ENCODE assay signal across 8 cellular contexts in genomic region chr3:8938021-8938420, GRCh38. TPM values are rescaled to one million over a fixed set of nuclear protein-coding genes. Genes with fewer than 3 reads are reported as not detected.
A peak's percentile ranks its signal among the peaks of the same experiment; 100 is the strongest.
DNase-seq lines count a peak whose midpoint lies in the region; ATAC-seq and TF ChIP-seq lines count a peak whose summit lies in the region.

No MANE protein-coding gene starts in this region.

- H3K27ac Mint-ChIP-seq in CD14-positive monocyte, result peak overlapping the region in 1 of 7 donors; percentile 7

- ATAC-seq in GM21529 (IDR thresholded peaks at IDR 0.05; ENCODE audit: unreplicated experiment) (no peak), HG02840 (IDR thresholded peaks at IDR 0.05; ENCODE audit: low FRiP score, unreplicated experiment) (no peak)

- H3K9me3 Mint-ChIP-seq in CD14-positive monocyte, result peaks cover 0 to 5% (median 0%) of the 10 kb centered on the region in 7 donors

- peaks cover 88% of the 10 kb centered on the region for H3K36me3 ChIP-seq in SJCRH30

- no peaks in the 10 kb centered on the region for H3K27me3 ChIP-seq in SJCRH30

- DNase-seq in CD14-positive monocyte (ENCODE audit: low spot score) (no peak), H4 (ENCODE audit: low spot score) (peak; percentile 19), SJCRH30 (peak in 1 of 2 experiments; percentile 56), glomerular visceral epithelial cell (ENCODE audit: extremely low spot score) (peak; percentile 34), NCI-H446 treated with DMSO at 0.1 percent for 48 hours (lab: John Stamatoyannopoulos, UW) (no peak)
- DNase-seq in stimulated activated CD4-positive, alpha-beta T cell treated with anti-CD3 and anti-CD28 coated beads, Interleukin-4, amount 100 ng/mL, for 1 hour, result no peak

- H3K4me3 Mint-ChIP-seq in CD14-positive monocyte, result no peak overlapping the region

- no peak overlapping the region for H3K4me3 ChIP-seq in SJCRH30

- peaks cover 51 to 59% of the 10 kb centered on the region in 2 donors for H3K36me3 Mint-ChIP-seq in CD14-positive monocyte

- H3K27ac ChIP-seq in SJCRH30, result peak overlapping the region; percentile 85

- H3K4me1 ChIP-seq in SJCRH30, result peaks cover 32% of the 10 kb centered on the region

- no peaks in the 10 kb centered on the region for H3K27me3 Mint-ChIP-seq in CD14-positive monocyte (ENCODE audit: low read depth in 3 of 3)

- H3K4me1 Mint-ChIP-seq in CD14-positive monocyte, result no peaks in the 10 kb centered on the region

- intact Hi-C loops in CD14-positive monocyte (cut with micrococcal nuclease), result no loop called here

- TF ChIP-seq CTCF in CD14-positive monocyte (IDR thresholded peaks at IDR 0.05), result peak; percentile 18

- no peaks in the 10 kb centered on the region; the same call in 1 of the 2 replicates for H3K9me3 ChIP-seq in SJCRH30 (replicated peaks)

RNA-seq across cellular contexts. Expression of gene RAD18, which starts 25.3 kb away (rescaled TPM):
- 1 to 10 TPM; 5.1 to 6.9 TPM for polyA plus RNA-seq in CD14-positive monocyte
- total RNA-seq in H4 (2014; rRNA removed; shearing (Covaris generic)), result 9.9 and 14.9 TPM in 2 replicates
- total RNA-seq in SJCRH30 (2014; rRNA removed; shearing (Covaris generic)), result 42.0 and 44.9 TPM in 2 replicates

Comparison
In these comparisons a context has a peak if more than half of its experiments do, and no peak if none do; other contexts are left out.
1. DNase-seq: peak in H4 (single experiment) and glomerular visceral epithelial cell (single experiment); none in CD14-positive monocyte (single experiment), stimulated activated CD4-positive, alpha-beta T cell treated with anti-CD3 and anti-CD28 coated beads, Interleukin-4, amount 100 ng/mL, for 1 hour (single experiment) and NCI-H446 treated with DMSO at 0.1 percent for 48 hours (single experiment).